In genomic region chr1:95086949-95087533, GRCh38 we compare ENCODE assay signal across 9 cellular contexts. TPM values are rescaled to one million over a fixed set of nuclear protein-coding genes. Genes with fewer than 3 reads are reported as not detected.
A peak's percentile ranks its signal among the peaks of the same experiment; 100 is the strongest.
DNase-seq lines count a peak whose midpoint lies in the region; ATAC-seq and TF ChIP-seq lines count a peak whose summit lies in the region.
"Had no signal": no experiment of that assay in that cellular context is flagged by ENCODE, and none has a peak within 500 bp of the region (broad histone marks: within the 10 kb centered on the region; RNA-seq: fewer than 3 reads in every experiment).

No MANE protein-coding gene starts in this region.

- H3K4me3 ChIP-seq in MG63 (no peak overlapping the region), vagina (no peak overlapping the region)

- no peak overlapping the region for H3K4me3 Mint-ChIP-seq in progenitor cell of endocrine pancreas (ENCODE audit: low read depth)
- H3K4me3 Mint-ChIP-seq in natural killer cell treated with Interleukin-12 subunit alpha and Interleukin-12 subunit beta and Interleukin-15 and Interleukin-18, amount 100 ng/mL, for 72 hours, result no peak overlapping the region
- H3K4me3 Mint-ChIP-seq: activated naive CD4-positive, alpha-beta T cell treated with anti-CD3 and anti-CD28 coated beads, Interleukin-2, amount 50 U/mL, for 24 hours had no signal

- H3K27ac ChIP-seq in vagina, result no peak overlapping the region

- TF ChIP-seq CTCF in progenitor cell of endocrine pancreas (IDR thresholded peaks at IDR 0.05; ENCODE audit: unreplicated experiment) (no peak), vagina (IDR thresholded peaks at IDR 0.05) (no peak)

- H3K9me3 ChIP-seq in MG63 (no peaks in the 10 kb centered on the region), vagina (peaks cover 8% of the 10 kb centered on the region)

- peak; percentile 73 for ATAC-seq in GM18511 (IDR thresholded peaks at IDR 0.05; ENCODE audit: unreplicated experiment)
- ATAC-seq in natural killer cell treated with Interleukin-12 subunit alpha and Interleukin-12 subunit beta and Interleukin-15 and Interleukin-18, amount 100 ng/mL, for 72 hours, result no peak

- H3K27me3 Mint-ChIP-seq in progenitor cell of endocrine pancreas, result no peaks in the 10 kb centered on the region
- H3K27me3 Mint-ChIP-seq in natural killer cell treated with Interleukin-12 subunit alpha and Interleukin-12 subunit beta and Interleukin-15 and Interleukin-18, amount 100 ng/mL, for 72 hours, result peaks cover 25 to 27% of the 10 kb centered on the region in 2 donors
- H3K27me3 Mint-ChIP-seq: activated naive CD4-positive, alpha-beta T cell treated with anti-CD3 and anti-CD28 coated beads, Interleukin-2, amount 50 U/mL, for 24 hours had no signal

- H3K27ac Mint-ChIP-seq in progenitor cell of endocrine pancreas, result peak overlapping the region; percentile 96
- no peak overlapping the region for H3K27ac Mint-ChIP-seq in natural killer cell treated with Interleukin-12 subunit alpha and Interleukin-12 subunit beta and Interleukin-15 and Interleukin-18, amount 100 ng/mL, for 72 hours
- H3K27ac Mint-ChIP-seq: activated naive CD4-positive, alpha-beta T cell treated with anti-CD3 and anti-CD28 coated beads, Interleukin-2, amount 50 U/mL, for 24 hours had no signal

- peaks cover 3% of the 10 kb centered on the region for H3K9me3 Mint-ChIP-seq in progenitor cell of endocrine pancreas (ENCODE audit: low read depth)
- H3K9me3 Mint-ChIP-seq in natural killer cell treated with Interleukin-12 subunit alpha and Interleukin-12 subunit beta and Interleukin-15 and Interleukin-18, amount 100 ng/mL, for 72 hours, result no peaks in the 10 kb centered on the region
- H3K9me3 Mint-ChIP-seq: activated naive CD4-positive, alpha-beta T cell treated with anti-CD3 and anti-CD28 coated beads, Interleukin-2, amount 50 U/mL, for 24 hours had no signal

- H3K27me3 ChIP-seq in MG63 (no peaks in the 10 kb centered on the region), vagina (no peaks in the 10 kb centered on the region)

- no peaks in the 10 kb centered on the region for H3K36me3 ChIP-seq in MG63
- no peaks in the 10 kb centered on the region for H3K36me3 ChIP-seq in vagina

- H3K4me1 ChIP-seq in vagina, result no peaks in the 10 kb centered on the region

- no peak for TF ChIP-seq POLR2A in vagina (IDR thresholded peaks at IDR 0.05)

- intact Hi-C loops in vagina (cut with DNase I), result loop anchor here (2.0 kb wide), 1 partner anchor 146 kb away; no protein-coding TSS in a partner anchor

- peaks cover 23% of the 10 kb centered on the region for H3K4me1 Mint-ChIP-seq in progenitor cell of endocrine pancreas (ENCODE audit: low read depth)
- H3K4me1 Mint-ChIP-seq in natural killer cell treated with Interleukin-12 subunit alpha and Interleukin-12 subunit beta and Interleukin-15 and Interleukin-18, amount 100 ng/mL, for 72 hours (ENCODE audit: low read depth in 2 of 2), result no peaks in the 10 kb centered on the region
- H3K4me1 Mint-ChIP-seq: activated naive CD4-positive, alpha-beta T cell treated with anti-CD3 and anti-CD28 coated beads, Interleukin-2, amount 50 U/mL, for 24 hours had no signal

- peak; percentile 68 for DNase-seq in MG63
- peak; percentile 40 for DNase-seq in epidermal melanocyte (ENCODE audit: insufficient read length, low spot score)
- DNase-seq in progenitor cell of endocrine pancreas (ENCODE audit: low spot score, unreplicated experiment), result no peak
- DNase-seq in cerebellar cortex (ENCODE audit: low spot score), result no peak
- no peak for DNase-seq in natural killer cell treated with Interleukin-12 subunit alpha and Interleukin-12 subunit beta and Interleukin-15 and Interleukin-18, amount 100 ng/mL, for 72 hours (ENCODE audit: low spot score)
- no peak for DNase-seq in vagina (ENCODE audit: extremely low spot score in 2 of 2)
- DNase-seq in stimulated activated CD4-positive, alpha-beta T cell treated with anti-CD3 and anti-CD28 coated beads, Interleukin-4, amount 100 ng/mL, for 4 hours, result no peak

- peaks cover 5% of the 10 kb centered on the region for H3K36me3 Mint-ChIP-seq in progenitor cell of endocrine pancreas (ENCODE audit: insufficient read depth)
- H3K36me3 Mint-ChIP-seq in natural killer cell treated with Interleukin-12 subunit alpha and Interleukin-12 subunit beta and Interleukin-15 and Interleukin-18, amount 100 ng/mL, for 72 hours, result no peaks in the 10 kb centered on the region
- H3K36me3 Mint-ChIP-seq: activated naive CD4-positive, alpha-beta T cell treated with anti-CD3 and anti-CD28 coated beads, Interleukin-2, amount 50 U/mL, for 24 hours had no signal

RNA-seq across cellular contexts. Expression of gene ALG14, which starts 14.3 kb away (rescaled TPM):
- total RNA-seq in MG63 (2014; rRNA removed; shearing (Covaris generic); ENCODE audit: low replicate concordance), result 3.2 and 4.4 TPM in 2 replicates
- total RNA-seq in progenitor cell of endocrine pancreas (9.7 and 10.5 TPM in 2 replicates), vagina (0.74 TPM)
- total RNA-seq in natural killer cell treated with Interleukin-12 subunit alpha and Interleukin-12 subunit beta and Interleukin-15 and Interleukin-18, amount 100 ng/mL, for 72 hours, result 1 to 10 TPM; 3.9 to 5.2 TPM

RNA-seq across cellular contexts. Expression of gene TLCD4, which starts 30.1 kb away (rescaled TPM):
- 1.1 and 2.9 TPM in 2 replicates for total RNA-seq in MG63 (2014; rRNA removed; shearing (Covaris generic); ENCODE audit: low replicate concordance)
- total RNA-seq in progenitor cell of endocrine pancreas (33.8 and 34.2 TPM in 2 replicates), vagina (4.4 TPM)
- total RNA-seq in natural killer cell treated with Interleukin-12 subunit alpha and Interleukin-12 subunit beta and Interleukin-15 and Interleukin-18, amount 100 ng/mL, for 72 hours, result not detected

Comparison
In these comparisons a context has a peak if more than half of its experiments do, and no peak if none do; other contexts are left out.
1. DNase-seq: peak in MG63 (single experiment) and epidermal melanocyte (single experiment); none in progenitor cell of endocrine pancreas (single experiment), cerebellar cortex (single experiment), natural killer cell treated with Interleukin-12 subunit alpha and Interleukin-12 subunit beta and Interleukin-15 and Interleukin-18, amount 100 ng/mL, for 72 hours (single experiment), vagina (0 of 2) and stimulated activated CD4-positive, alpha-beta T cell treated with anti-CD3 and anti-CD28 coated beads, Interleukin-4, amount 100 ng/mL, for 4 hours (0 of 2).